Comparison of ENCODE assay signal across 22 cellular contexts in genomic region chr22:41364955-41365354, GRCh38. TPM values are rescaled to one million over a fixed set of nuclear protein-coding genes. Genes with fewer than 3 reads are reported as not detected.
DNase-seq lines count a peak whose midpoint lies in the region; ATAC-seq and TF ChIP-seq lines count a peak whose summit lies in the region.
"Had no signal": no experiment of that assay in that cellular context is flagged by ENCODE, and none has a peak within 500 bp of the region (broad histone marks: within the 10 kb centered on the region; RNA-seq: fewer than 3 reads in every experiment).

No MANE protein-coding gene starts in this region.

- DNase-seq in DMS53 treated with DMSO at 0.1 percent for 48 hours (lab: John Stamatoyannopoulos, UW; ENCODE audit: unreplicated experiment) (peak; percentile 19), NCI-H146 (lab: John Stamatoyannopoulos, UW) (peak; percentile 81), left lobe of liver (ENCODE audit: low spot score) (peak; percentile 64), thyroid gland (peak; percentile 60 to 67), retina (no peak)
- DNase-seq: C1 segment of cervical spinal cord, DND-41, GM23248, IMR-90, Kasumi-1, MG63, NCI-H1048, NCI-H1436, NCI-H2029 treated with DMSO at 0.1 percent for 48 hours, NCI-H2171, NCI-H446, NCI-H526 treated with DMSO at 0.1 percent for 48 hours, OCI-M1, Right ventricle myocardium superior, SW 1271 had no signal

- H3K27ac ChIP-seq in thyroid gland: peak overlapping the region in 1 of 3 donors; percentile 30
- H3K27ac ChIP-seq: GM23248 had no signal

- no peak overlapping the region for H3K4me3 ChIP-seq in thyroid gland (replicated peaks in 1 of 3)
- H3K4me3 ChIP-seq: GM23248, MG63 had no signal

- TF ChIP-seq POLR2A in thyroid gland (IDR thresholded peaks at IDR 0.05): no peak

- H3K9me3 ChIP-seq in thyroid gland: no peaks in the 10 kb centered on the region
- H3K9me3 ChIP-seq: MG63 had no signal

- WGBS in thyroid gland, 2 donors: 16 to 18% methylated on average over 8 of the region's 8 CpGs

- H3K4me1 ChIP-seq in thyroid gland: peaks cover 32 to 47% of the 10 kb centered on the region in 2 donors

- intact Hi-C loops in thyroid gland (cut with DNase I): no loop called here

- TF ChIP-seq CTCF in thyroid gland (IDR thresholded peaks at IDR 0.05): no peak

- H3K27me3 ChIP-seq in thyroid gland: no peaks in the 10 kb centered on the region
- H3K27me3 ChIP-seq: MG63 had no signal

- ATAC-seq in left lobe of liver: peak; percentile 11
- ATAC-seq in HG03159 (IDR thresholded peaks at IDR 0.05; ENCODE audit: unreplicated experiment): no peak
- ATAC-seq in GM21737 (IDR thresholded peaks at IDR 0.05; ENCODE audit: unreplicated experiment): no peak

- H3K36me3 ChIP-seq in thyroid gland: no peaks in the 10 kb centered on the region

RNA-seq across cellular contexts. Expression of gene TEF, which starts 16.8 kb away (rescaled TPM):
- total RNA-seq in left lobe of liver: 26.3 TPM
- 10 to 100 TPM; 15.9 to 41.1 (median 22.9) TPM for total RNA-seq in thyroid gland
